ENCODE assay signal across 23 cellular contexts in the genomic region with DNA sequence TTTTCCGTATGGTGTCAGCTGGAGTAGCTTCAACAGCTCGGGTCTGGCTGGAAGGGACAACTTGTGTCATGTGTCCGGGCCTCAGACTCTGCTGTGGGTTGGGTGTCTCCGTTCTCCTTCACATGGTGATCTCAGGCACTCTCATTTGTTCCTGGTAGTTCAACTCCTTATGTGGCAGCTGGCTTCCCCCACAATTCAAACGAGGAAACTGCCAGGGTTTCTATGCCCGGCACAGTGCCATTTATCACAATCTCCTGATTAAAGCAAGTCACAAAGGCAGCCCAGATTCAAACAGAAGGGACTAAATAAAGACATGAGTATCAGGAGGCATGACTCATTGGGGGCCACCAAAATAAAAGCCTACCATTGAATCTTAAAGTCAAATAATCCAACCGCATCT. TPM values are rescaled to one million over a fixed set of nuclear protein-coding genes. Genes with fewer than 3 reads are reported as not detected.
DNase-seq lines count a peak whose midpoint lies in the region; ATAC-seq and TF ChIP-seq lines count a peak whose summit lies in the region.
"Had no signal": no experiment of that assay in that cellular context is flagged by ENCODE, and none has a peak within 500 bp of the region (broad histone marks: within the 10 kb centered on the region; RNA-seq: fewer than 3 reads in every experiment).

No MANE protein-coding gene starts in this region.

- H3K4me1 Mint-ChIP-seq in Calu3 (ENCODE audit: low read depth, unreplicated experiment): peaks cover 31% of the 10 kb centered on the region
- H3K4me1 Mint-ChIP-seq: activated CD8-positive, alpha-beta memory T cell treated with anti-CD3 and anti-CD28 coated beads, Interleukin-2, amount 10 ng/mL, durations not matched to agents 7 days and 5 days; activated naive CD4-positive, alpha-beta T cell treated with anti-CD3 and anti-CD28 coated beads, Interleukin-2, amount 50 U/mL, for 24 hours; immature natural killer cell; naive thymus-derived CD8-positive, alpha-beta T cell; stimulated activated memory B cell treated with anti-CD40 and anti-IgM and Interleukin-4, amounts not matched to agents 10 μg/mL and 1 μg/mL and 100 μg/mL, for 72 hours had no signal

- no peaks in the 10 kb centered on the region for H3K9me3 Mint-ChIP-seq in Calu3 (ENCODE audit: low read depth, unreplicated experiment)
- H3K9me3 Mint-ChIP-seq: activated naive CD4-positive, alpha-beta T cell treated with anti-CD3 and anti-CD28 coated beads, Interleukin-2, amount 50 U/mL, for 24 hours; activated T-helper 1 cell treated with anti-CD3 and anti-CD28 coated beads, Interleukin-12 subunit alpha, Interleukin-12 subunit beta, Interleukin-2, Interleukin-4 antibody, amounts not matched to agents 30 ng/mL and 10 ng/mL and 1 ng/mL, durations not matched to agents 14 hours and 24 hours and 36 hours; IgD-negative memory B cell; immature natural killer cell; naive thymus-derived CD8-positive, alpha-beta T cell; stimulated activated memory B cell treated with anti-CD40 and anti-IgM and Interleukin-4, amounts not matched to agents 10 μg/mL and 1 μg/mL and 100 μg/mL, for 72 hours; T-helper 1 cell treated with Interleukin-12 subunit alpha and Interleukin-12 subunit beta and Interleukin-4 antibody, amounts not matched to agents 30 μg/mL and 1 μg/mL, for 36 hours had no signal

- ATAC-seq in heart right ventricle: peak in 7 of 8 donors; percentile 49 to 88 (median 69)
- no peak for ATAC-seq in omental fat pad (ENCODE audit: low FRiP score)
- ATAC-seq in HG03354 (IDR thresholded peaks at IDR 0.05; ENCODE audit: poor library complexity, severe bottlenecking, unreplicated experiment): no peak
- ATAC-seq: activated CD8-positive, alpha-beta memory T cell treated with anti-CD3 and anti-CD28 coated beads, Interleukin-2, amount 10 ng/mL, durations not matched to agents 7 days and 5 days; naive thymus-derived CD8-positive, alpha-beta T cell; stimulated activated memory B cell treated with anti-CD40 and anti-IgM and Interleukin-4, amounts not matched to agents 10 μg/mL and 1 μg/mL and 100 μg/mL, for 72 hours had no signal

- H3K36me3 ChIP-seq in heart right ventricle: no peaks in the 10 kb centered on the region
- H3K36me3 ChIP-seq in MG63: no peaks in the 10 kb centered on the region
- H3K36me3 ChIP-seq: thoracic aorta had no signal

- intact Hi-C loops in Calu3 (cut with micrococcal nuclease; ENCODE audit: unreplicated experiment) (no loop called here), heart right ventricle (cut with DNase I) (no loop called here)

- no TSS peak for BruUV-seq in Calu3 (replicated peaks; lab: Mats Ljungman, UMichigan)

- H3K4me1 ChIP-seq in heart right ventricle: no peaks in the 10 kb centered on the region

- H3K9me3 ChIP-seq in heart right ventricle: no peaks in the 10 kb centered on the region
- H3K9me3 ChIP-seq in MG63: no peaks in the 10 kb centered on the region
- H3K9me3 ChIP-seq: thoracic aorta had no signal

- no peak overlapping the region for H3K4me3 Mint-ChIP-seq in Calu3 (ENCODE audit: low read depth, unreplicated experiment)
- H3K4me3 Mint-ChIP-seq: activated CD8-positive, alpha-beta memory T cell treated with anti-CD3 and anti-CD28 coated beads, Interleukin-2, amount 10 ng/mL, durations not matched to agents 7 days and 5 days; activated naive CD4-positive, alpha-beta T cell treated with anti-CD3 and anti-CD28 coated beads, Interleukin-2, amount 50 U/mL, for 24 hours; activated T-helper 1 cell treated with anti-CD3 and anti-CD28 coated beads, Interleukin-12 subunit alpha, Interleukin-12 subunit beta, Interleukin-2, Interleukin-4 antibody, amounts not matched to agents 30 ng/mL and 10 ng/mL and 1 ng/mL, durations not matched to agents 14 hours and 24 hours and 36 hours; IgD-negative memory B cell; immature natural killer cell; naive thymus-derived CD8-positive, alpha-beta T cell; stimulated activated memory B cell treated with anti-CD40 and anti-IgM and Interleukin-4, amounts not matched to agents 10 μg/mL and 1 μg/mL and 100 μg/mL, for 72 hours; T-helper 1 cell treated with Interleukin-12 subunit alpha and Interleukin-12 subunit beta and Interleukin-4 antibody, amounts not matched to agents 30 μg/mL and 1 μg/mL, for 36 hours had no signal

- DNase-seq in Calu3 (peak; percentile 30), NCI-H446 treated with DMSO at 0.1 percent for 48 hours (lab: John Stamatoyannopoulos, UW) (peak; percentile 10), heart right ventricle (no peak), myocyte (ENCODE audit: low read depth) (peak; percentile 9), MG63 (no peak), omental fat pad (ENCODE audit: low spot score) (no peak)
- DNase-seq in activated naive CD4-positive, alpha-beta T cell treated with Interleukin-2 at 50 U/mL for 16 hours: no peak
- DNase-seq: activated CD4-positive, alpha-beta T cell treated with anti-CD3 and anti-CD28 coated beads for 48 hours; activated CD8-positive, alpha-beta memory T cell treated with anti-CD3 and anti-CD28 coated beads, Interleukin-2, amount 10 ng/mL, durations not matched to agents 7 days and 5 days; aorta; H7; immature natural killer cell; naive thymus-derived CD8-positive, alpha-beta T cell; NCI-H774; stimulated activated CD4-positive, alpha-beta T cell treated with anti-CD3 and anti-CD28 coated beads, Interleukin-1b, Interleukin-23, amount 100 ng/mL, for 48 hours had no signal

- 49 to 58% methylated on average over 7 of the region's 7 CpGs for WGBS in heart right ventricle, 2 donors

- CTCF ChIA-PET in Calu3 (lab: Charles Lee): interaction anchor here (0.6 kb wide), 1 partner anchor 167 kb away, joined by 6 read pairs; no protein-coding TSS in a partner anchor

- no peak overlapping the region for H3K27ac Mint-ChIP-seq in Calu3 (ENCODE audit: unreplicated experiment)
- H3K27ac Mint-ChIP-seq: activated CD8-positive, alpha-beta memory T cell treated with anti-CD3 and anti-CD28 coated beads, Interleukin-2, amount 10 ng/mL, durations not matched to agents 7 days and 5 days; activated naive CD4-positive, alpha-beta T cell treated with anti-CD3 and anti-CD28 coated beads, Interleukin-2, amount 50 U/mL, for 24 hours; activated T-helper 1 cell treated with anti-CD3 and anti-CD28 coated beads, Interleukin-12 subunit alpha, Interleukin-12 subunit beta, Interleukin-2, Interleukin-4 antibody, amounts not matched to agents 30 ng/mL and 10 ng/mL and 1 ng/mL, durations not matched to agents 14 hours and 24 hours and 36 hours; IgD-negative memory B cell; immature natural killer cell; naive thymus-derived CD8-positive, alpha-beta T cell; stimulated activated memory B cell treated with anti-CD40 and anti-IgM and Interleukin-4, amounts not matched to agents 10 μg/mL and 1 μg/mL and 100 μg/mL, for 72 hours; T-helper 1 cell treated with Interleukin-12 subunit alpha and Interleukin-12 subunit beta and Interleukin-4 antibody, amounts not matched to agents 30 μg/mL and 1 μg/mL, for 36 hours had no signal

- H3K4me3 ChIP-seq in heart right ventricle (no peak overlapping the region), MG63 (no peak overlapping the region)
- H3K4me3 ChIP-seq: thoracic aorta had no signal

- H3K27ac ChIP-seq in heart right ventricle: no peak overlapping the region
- H3K27ac ChIP-seq: thoracic aorta had no signal

- no peaks in the 10 kb centered on the region for H3K36me3 Mint-ChIP-seq in Calu3 (ENCODE audit: insufficient read depth, unreplicated experiment)
- H3K36me3 Mint-ChIP-seq: activated CD8-positive, alpha-beta memory T cell treated with anti-CD3 and anti-CD28 coated beads, Interleukin-2, amount 10 ng/mL, durations not matched to agents 7 days and 5 days; activated naive CD4-positive, alpha-beta T cell treated with anti-CD3 and anti-CD28 coated beads, Interleukin-2, amount 50 U/mL, for 24 hours; immature natural killer cell; naive thymus-derived CD8-positive, alpha-beta T cell; stimulated activated memory B cell treated with anti-CD40 and anti-IgM and Interleukin-4, amounts not matched to agents 10 μg/mL and 1 μg/mL and 100 μg/mL, for 72 hours had no signal

- H3K27me3 ChIP-seq in heart right ventricle (peaks cover 0 to 30% (median 4%) of the 10 kb centered on the region in 7 donors), MG63 (peaks cover 16% of the 10 kb centered on the region)

- TF ChIP-seq CTCF in Calu3 (IDR thresholded peaks at IDR 0.05; ENCODE audit: unreplicated experiment) (no peak), heart right ventricle (IDR thresholded peaks at IDR 0.05) (no peak), omental fat pad (IDR thresholded peaks at IDR 0.05) (no peak)

- H3K27me3 Mint-ChIP-seq in Calu3 (ENCODE audit: unreplicated experiment): peaks cover 31% of the 10 kb centered on the region

RNA-seq across cellular contexts. Expression of a gene that starts 22.7 kb away (rescaled TPM):
- total RNA-seq in Calu3 (2022) (not detected in 2 replicates), heart right ventricle (1 to 10 TPM; 1.0 to 4.3 (median 2.3) TPM), myocyte (not detected in 2 replicates), omental fat pad (1 to 10 TPM; 1.1 to 3.5 (median 2.3) TPM)
- polyA plus RNA-seq in heart right ventricle: 1 to 10 TPM in 1 of 2 donors, under 1 TPM in 1; 0.22 to 1.0 TPM
- polyA plus RNA-seq in myocyte (2012): not detected
- 0.07 TPM in 1 of 2 replicates, not detected in the other for total RNA-seq in MG63 (2014; rRNA removed; shearing (Covaris generic); ENCODE audit: low replicate concordance)
- total RNA-seq: activated CD8-positive, alpha-beta memory T cell treated with anti-CD3 and anti-CD28 coated beads, Interleukin-2, amount 10 ng/mL, durations not matched to agents 7 days and 5 days; activated T-helper 1 cell treated with anti-CD3 and anti-CD28 coated beads, Interleukin-12 subunit alpha, Interleukin-12 subunit beta, Interleukin-2, Interleukin-4 antibody, amounts not matched to agents 30 ng/mL and 10 ng/mL and 1 ng/mL, durations not matched to agents 14 hours and 24 hours and 36 hours; lung microvascular endothelial cell; naive thymus-derived CD8-positive, alpha-beta T cell had no signal
- polyA plus RNA-seq: IgD-negative memory B cell; immature natural killer cell; naive thymus-derived CD8-positive, alpha-beta T cell had no signal

Comparison
In these comparisons a context has a peak if more than half of its experiments do, and no peak if none do; other contexts are left out.
1. DNase-seq: peak in Calu3 (single experiment), NCI-H446 treated with DMSO at 0.1 percent for 48 hours (single experiment) and myocyte (single experiment); none in heart right ventricle (0 of 2), MG63 (single experiment), omental fat pad (single experiment) and activated naive CD4-positive, alpha-beta T cell treated with Interleukin-2 at 50 U/mL for 16 hours (single experiment).
2. ATAC-seq: peak in heart right ventricle (7 of 8); none in omental fat pad (single experiment) and HG03354 (single experiment).